Comparison of ENCODE assay signal across 8 cellular contexts in the genomic region with DNA sequence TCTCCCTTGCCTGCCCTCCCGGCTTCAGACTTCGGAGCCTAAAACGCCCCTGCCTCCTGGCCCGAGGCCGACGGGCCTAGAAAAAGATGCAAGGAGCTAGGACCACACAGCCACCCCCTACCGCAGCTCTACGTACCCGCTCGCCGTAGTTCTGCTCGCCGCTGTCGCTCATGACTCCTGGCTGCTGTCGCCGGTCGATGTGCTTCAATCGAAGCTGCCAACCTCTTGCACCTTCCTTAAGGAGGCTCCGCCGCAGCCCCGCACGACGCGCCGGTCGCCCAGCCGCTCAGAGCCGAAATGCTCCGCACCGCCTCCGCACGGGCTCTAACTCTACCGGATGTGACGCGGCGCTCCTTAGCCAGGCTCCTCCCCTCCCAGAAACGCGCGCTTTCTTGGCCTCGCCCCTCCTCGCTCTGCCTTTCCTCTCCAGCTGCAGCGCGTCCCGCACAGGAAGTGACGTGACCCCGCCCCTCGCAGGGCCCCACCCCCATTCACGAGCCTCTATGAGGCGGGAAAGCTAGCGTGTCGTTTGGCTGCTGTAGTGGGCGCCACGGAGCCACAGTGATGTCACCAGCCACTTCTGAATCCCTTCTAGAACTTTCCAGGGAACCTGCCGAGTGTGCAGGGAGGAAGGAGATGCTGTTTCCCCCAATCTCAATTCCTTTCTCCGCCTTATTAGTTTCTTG. TPM values are rescaled to one million over a fixed set of nuclear protein-coding genes. Genes with fewer than 3 reads are reported as not detected.
DNase-seq lines count a peak whose midpoint lies in the region; ATAC-seq, FAIRE-seq and TF ChIP-seq lines count a peak whose summit lies in the region.

TRA2B (minus strand) TSS at position 326 of the 686 bp plus-strand sequence; CDS start at position 172, 154 bp downstream.

- peak; percentile 37 for TF ChIP-seq CTCF in RWPE2 (IDR thresholded peaks at IDR 0.05; ENCODE audit: poor library complexity, severe bottlenecking)
- peak; percentile 24 for TF ChIP-seq CTCF in fibroblast of mammary gland (conservative IDR thresholded peaks at IDR 0.05; ENCODE audit: control insufficient read depth, insufficient read depth, low read depth, low read length)
- peak; percentile 37 for TF ChIP-seq CTCF in natural killer cell (IDR thresholded peaks at IDR 0.05)

- H3K4me3 Mint-ChIP-seq in activated T-helper 2 cell treated with anti-CD3 and anti-CD28 coated beads, Interferon-gamma antibody, Interleukin-2, Interleukin-4, amounts not matched to agents 10 μg/mL and 5 μg/mL and 100 μg/mL, durations not matched to agents 14 hours and 24 hours and 36 hours (ENCODE audit: low read depth) = peak within 1 kb of the TSS; percentile 98
- H3K4me3 Mint-ChIP-seq in natural killer cell = peak within 1 kb of the TSS; percentile 100

- peaks cover 10% of the 10 kb centered on the region for H3K4me1 ChIP-seq in ES-I3 (ENCODE audit: insufficient read depth, low read length)
- H3K4me1 ChIP-seq in RWPE2 (ENCODE audit: insufficient read depth, poor library complexity, severe bottlenecking) = peaks cover 15% of the 10 kb centered on the region

- intact Hi-C loops in activated T-helper 2 cell treated with anti-CD3 and anti-CD28 coated beads, Interferon-gamma antibody, Interleukin-2, Interleukin-4, amounts not matched to agents 10 μg/mL and 5 μg/mL and 100 μg/mL, durations not matched to agents 14 hours and 24 hours and 36 hours (cut with micrococcal nuclease) = loop anchor here (1.0 to 10.0 kb wide), 8 partner anchors 113 to 1197 kb away; partner anchors contain the start of genes DNAJB11, EIF4A2, ETV5 and IGF2BP2
- intact Hi-C loops in natural killer cell (cut with micrococcal nuclease) = loop anchor here (1.0 to 10.0 kb wide), 4 partner anchors 171 to 844 kb away; partner anchors contain the start of genes EIF4A2, ETV5 and TBCCD1

- H3K36me3 ChIP-seq in ES-I3 (ENCODE audit: insufficient read depth, low read length) (no peaks in the 10 kb centered on the region), RWPE2 (ENCODE audit: low read depth) (peaks cover 47% of the 10 kb centered on the region)

- H3K9me3 Mint-ChIP-seq in activated T-helper 2 cell treated with anti-CD3 and anti-CD28 coated beads, Interferon-gamma antibody, Interleukin-2, Interleukin-4, amounts not matched to agents 10 μg/mL and 5 μg/mL and 100 μg/mL, durations not matched to agents 14 hours and 24 hours and 36 hours = peaks cover 8% of the 10 kb centered on the region
- H3K9me3 Mint-ChIP-seq in natural killer cell = no peaks in the 10 kb centered on the region

- H3K4me3 ChIP-seq in RWPE2 (ENCODE audit: severe bottlenecking) (peak within 1 kb of the TSS; percentile 89), fibroblast of mammary gland (ENCODE audit: control insufficient read depth, low read depth, low read length) (peak within 1 kb of the TSS; percentile 100)

- peak; percentile 95 for DNase-seq in H54 (ENCODE audit: insufficient read length, low spot score)
- peak; percentile 99 for DNase-seq in LoVo (ENCODE audit: low spot score)
- DNase-seq in RWPE2 (ENCODE audit: low spot score) = peak; percentile 97
- peak; percentile 98 for DNase-seq in activated T-helper 2 cell treated with anti-CD3 and anti-CD28 coated beads, Interferon-gamma antibody, Interleukin-2, Interleukin-4, amounts not matched to agents 10 μg/mL and 5 μg/mL and 100 μg/mL, durations not matched to agents 14 hours and 24 hours and 36 hours (ENCODE audit: low spot score)
- DNase-seq in fibroblast of mammary gland (ENCODE audit: low read depth) = peak; percentile 97
- peak; percentile 97 for DNase-seq in natural killer cell
- DNase-seq in stimulated activated naive CD4-positive, alpha-beta T cell treated with Interleukin-2 at 50 U/mL for 16 hours (lab: John Stamatoyannopoulos, UW) = peak; percentile 99

- H3K9me3 ChIP-seq in ES-I3 (ENCODE audit: control insufficient read depth, insufficient read depth, low read length) (no peaks in the 10 kb centered on the region; the same call in 1 of the 2 replicates), RWPE2 (ENCODE audit: severe bottlenecking) (no peaks in the 10 kb centered on the region)

- H3K27ac ChIP-seq in RWPE2 (ENCODE audit: poor library complexity, severe bottlenecking) = peak within 1 kb of the TSS; percentile 85

- peaks cover 51% of the 10 kb centered on the region for H3K36me3 Mint-ChIP-seq in activated T-helper 2 cell treated with anti-CD3 and anti-CD28 coated beads, Interferon-gamma antibody, Interleukin-2, Interleukin-4, amounts not matched to agents 10 μg/mL and 5 μg/mL and 100 μg/mL, durations not matched to agents 14 hours and 24 hours and 36 hours (ENCODE audit: low read depth)
- peaks cover 12% of the 10 kb centered on the region for H3K36me3 Mint-ChIP-seq in natural killer cell

- no peaks in the 10 kb centered on the region for H3K27me3 ChIP-seq in RWPE2 (ENCODE audit: insufficient read depth, poor library complexity, severe bottlenecking)

- TF ChIP-seq POLR2A in H54 (IDR thresholded peaks at IDR 0.05; ENCODE audit: low read depth, low read length) = peak; percentile 99

- H3K27ac Mint-ChIP-seq in activated T-helper 2 cell treated with anti-CD3 and anti-CD28 coated beads, Interferon-gamma antibody, Interleukin-2, Interleukin-4, amounts not matched to agents 10 μg/mL and 5 μg/mL and 100 μg/mL, durations not matched to agents 14 hours and 24 hours and 36 hours = peak within 1 kb of the TSS; percentile 100
- peak within 1 kb of the TSS; percentile 100 for H3K27ac Mint-ChIP-seq in natural killer cell

- peak; percentile 99 for FAIRE-seq in H54 (lab: Jason Lieb, UNC)

- H3K9ac ChIP-seq in ES-I3 (ENCODE audit: low read depth, low read length) = peak within 1 kb of the TSS; percentile 96

- H3K4me1 Mint-ChIP-seq in activated T-helper 2 cell treated with anti-CD3 and anti-CD28 coated beads, Interferon-gamma antibody, Interleukin-2, Interleukin-4, amounts not matched to agents 10 μg/mL and 5 μg/mL and 100 μg/mL, durations not matched to agents 14 hours and 24 hours and 36 hours (ENCODE audit: low read depth) = peaks cover 34% of the 10 kb centered on the region
- H3K4me1 Mint-ChIP-seq in natural killer cell = peaks cover 53 to 54% of the 10 kb centered on the region in 2 donors

- peak; percentile 81 for ATAC-seq in RWPE2 (ENCODE audit: low read depth)
- ATAC-seq in natural killer cell = peak; percentile 87 to 96 (median 88)

- H3K27me3 Mint-ChIP-seq in activated T-helper 2 cell treated with anti-CD3 and anti-CD28 coated beads, Interferon-gamma antibody, Interleukin-2, Interleukin-4, amounts not matched to agents 10 μg/mL and 5 μg/mL and 100 μg/mL, durations not matched to agents 14 hours and 24 hours and 36 hours (ENCODE audit: low read depth) = peaks cover 13% of the 10 kb centered on the region
- H3K27me3 Mint-ChIP-seq in natural killer cell (ENCODE audit: low read depth in 2 of 2) = no peaks in the 10 kb centered on the region

RNA-seq across cellular contexts. Expression of gene TRA2B, which starts in this region (rescaled TPM):
- total RNA-seq in activated T-helper 2 cell treated with anti-CD3 and anti-CD28 coated beads, Interferon-gamma antibody, Interleukin-2, Interleukin-4, amounts not matched to agents 10 μg/mL and 5 μg/mL and 100 μg/mL, durations not matched to agents 14 hours and 24 hours and 36 hours = 277 and 282 TPM in 2 replicates
- total RNA-seq in natural killer cell = 100 to 1,000 TPM; 565 to 669 (median 596) TPM

Comparison
In these comparisons a context has a peak if more than half of its experiments do, and no peak if none do; other contexts are left out.
1. Peak in every context shown above with its lines: DNase-seq, ATAC-seq, H3K4me3 ChIP-seq and H3K27ac ChIP-seq.